In the genomic region with DNA sequence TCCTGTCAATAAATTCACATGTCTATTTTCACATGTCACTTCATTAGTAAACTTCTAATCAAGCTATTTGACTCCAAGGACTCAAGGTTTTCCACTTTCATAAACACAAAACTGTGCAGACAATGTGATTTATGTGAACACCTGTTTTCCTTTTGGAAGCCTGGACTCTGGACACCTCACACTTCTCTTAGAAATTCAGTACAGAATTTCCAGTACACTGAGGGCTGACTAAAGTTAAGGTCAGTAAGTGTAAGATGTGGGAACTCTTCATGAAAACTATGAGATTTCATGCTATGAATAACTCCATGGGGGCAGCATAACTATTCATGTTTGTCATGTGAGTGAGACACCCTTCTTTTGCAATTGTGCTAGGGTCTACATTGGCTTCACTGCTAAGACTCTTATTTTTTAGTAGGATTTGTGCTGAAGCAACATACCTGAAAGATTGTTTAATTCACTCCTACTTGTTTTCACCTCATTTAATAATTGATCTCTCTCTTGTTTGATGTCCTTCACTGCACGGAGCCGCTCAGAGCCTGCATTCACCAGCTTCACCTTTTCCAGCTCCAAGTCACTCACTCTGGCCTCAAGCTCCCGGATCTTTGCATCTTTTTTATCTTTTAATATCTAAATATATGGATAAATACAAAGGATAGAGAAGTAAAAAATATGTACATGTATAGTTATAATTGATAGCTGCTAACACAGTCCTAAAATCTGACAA, we compare ENCODE assay signal across 12 cellular contexts. TPM values are rescaled to one million over a fixed set of nuclear protein-coding genes. Genes with fewer than 3 reads are reported as not detected.
"Had no signal": no experiment of that assay in that cellular context is flagged by ENCODE, and none has a peak within 500 bp of the region (broad histone marks: within the 10 kb centered on the region; RNA-seq: fewer than 3 reads in every experiment).

No MANE protein-coding gene starts in this region.

- ATAC-seq: HCT116, K562 had no signal

- H3K27ac ChIP-seq: GM23248, HL-60 had no signal

- H3K36me3 ChIP-seq: HAP-1 had no signal

- H3K4me1 ChIP-seq: HAP-1 had no signal

- FAIRE-seq: K562 had no signal

- DNase-seq: GM23248, GOT3, H7, HFFc6, IMR-90, KG1 had no signal

- H3K4me3 ChIP-seq: GM23248, HAP-1, K562 had no signal

RNA-seq across cellular contexts. Expression of a gene that starts 59.1 kb away (rescaled TPM):
- total RNA-seq: GM23248, H4, H7, HT1080, IMR-90, K562 had no signal
- polyA plus RNA-seq: IMR-90, K562 had no signal
